15 cellular contexts compared by ENCODE assay signal in the genomic region with DNA sequence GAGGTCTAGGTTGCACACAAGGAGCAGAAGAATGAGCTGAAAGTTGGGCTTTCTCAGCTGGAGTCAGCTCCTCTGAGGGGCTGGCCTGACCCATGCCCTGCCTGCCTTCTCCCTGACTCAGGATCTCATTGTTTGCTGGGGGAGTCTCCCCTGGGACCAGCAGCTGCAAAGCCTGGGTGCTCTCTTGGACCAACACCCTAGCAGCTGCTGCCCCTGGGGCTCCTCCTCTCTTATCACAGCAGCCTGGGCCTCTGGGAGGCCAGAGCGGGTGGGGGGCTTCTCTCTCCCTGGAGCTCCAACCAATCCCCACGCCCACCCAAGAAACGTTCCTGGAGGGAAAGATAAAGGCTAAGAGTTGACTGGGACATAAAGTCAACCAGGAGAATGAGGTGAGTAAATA. TPM values are rescaled to one million over a fixed set of nuclear protein-coding genes. Genes with fewer than 3 reads are reported as not detected.
DNase-seq lines count a peak whose midpoint lies in the region; ATAC-seq and TF ChIP-seq lines count a peak whose summit lies in the region.
"Had no signal": no experiment of that assay in that cellular context is flagged by ENCODE, and none has a peak within 500 bp of the region (broad histone marks: within the 10 kb centered on the region; RNA-seq: fewer than 3 reads in every experiment).

No MANE protein-coding gene starts in this region.

- no peak overlapping the region for H3K9ac ChIP-seq in OCI-LY1 (ENCODE audit: low read length)

- H3K36me3 ChIP-seq in OCI-LY1 (ENCODE audit: insufficient read depth, low read length) = peaks cover 15% of the 10 kb centered on the region
- H3K36me3 ChIP-seq: upper lobe of left lung had no signal

- H3K9me2 ChIP-seq in OCI-LY1 (ENCODE audit: low read depth, low read length) = no peaks in the 10 kb centered on the region

- no peak overlapping the region for H3K4me2 ChIP-seq in OCI-LY1 (ENCODE audit: low read length)

- DNase-seq in activated CD4-positive, alpha-beta T cell treated with anti-CD3 and anti-CD28 coated beads, Interleukin-2, amount 10 ng/mL, durations not matched to agents 7 days and 5 days = no peak
- no peak for DNase-seq in activated CD4-positive, alpha-beta T cell treated with anti-CD3 and anti-CD28 coated beads, Interleukin-2, amount 50 U/mL, for 48 hours
- DNase-seq in stimulated activated effector memory CD8-positive, alpha-beta T cell treated with anti-CD3 and anti-CD28 coated beads, Interleukin-12 subunit alpha, Interleukin-12 subunit beta, amount 100 ng/mL, for 72 hours (ENCODE audit: low spot score in 2 of 2) = no peak
- DNase-seq in Ammon's horn (ENCODE audit: low spot score) = no peak
- DNase-seq in NCI-H1436 (lab: John Stamatoyannopoulos, UW) = no peak
- DNase-seq: effector CD8-positive, alpha-beta T cell; foreskin keratinocyte; MV-4-11; NCI-H446 treated with DMSO at 0.1 percent for 48 hours; posterior cingulate gyrus; stimulated activated CD4-positive, alpha-beta T cell treated with anti-CD3 and anti-CD28 coated beads, Interleukin-15, amount 100 ng/mL, for 24 hours; upper lobe of left lung had no signal

- no peak overlapping the region for H3K4me3 ChIP-seq in OCI-LY1 (ENCODE audit: low read depth, low read length, poor library complexity, severe bottlenecking)
- H3K4me3 ChIP-seq: upper lobe of left lung had no signal

- no peak for ATAC-seq in stimulated activated effector memory CD8-positive, alpha-beta T cell treated with anti-CD3 and anti-CD28 coated beads, Interleukin-12 subunit alpha, Interleukin-12 subunit beta, amount 100 ng/mL, for 72 hours
- no peak for ATAC-seq in HG03045 (IDR thresholded peaks at IDR 0.05; ENCODE audit: unreplicated experiment)
- ATAC-seq: foreskin keratinocyte had no signal

- TF ChIP-seq CTCF in OCI-LY1 (IDR thresholded peaks at IDR 0.05; ENCODE audit: low read length) = no peak

- CTCF ChIA-PET in activated CD4-positive, alpha-beta T cell treated with anti-CD3 and anti-CD28 coated beads, Interleukin-2, amount 10 ng/mL, durations not matched to agents 7 days and 5 days (lab: Charles Lee) = interaction anchor here (1.1 to 2.5 kb wide), 6 partner anchors 9 to 33 kb away, joined by 3 to 9 read pairs (median 4); no protein-coding TSS in a partner anchor

- H3K9me3 ChIP-seq in OCI-LY1 (ENCODE audit: low read length) = peaks cover 12% of the 10 kb centered on the region
- H3K9me3 ChIP-seq: upper lobe of left lung had no signal

- peaks cover 18% of the 10 kb centered on the region for H3K9me3 Mint-ChIP-seq in activated CD4-positive, alpha-beta T cell treated with anti-CD3 and anti-CD28 coated beads, Interleukin-2, amount 10 ng/mL, durations not matched to agents 7 days and 5 days
- peaks cover 16% of the 10 kb centered on the region for H3K9me3 Mint-ChIP-seq in stimulated activated effector memory CD8-positive, alpha-beta T cell treated with anti-CD3 and anti-CD28 coated beads, Interleukin-12 subunit alpha, Interleukin-12 subunit beta, amount 100 ng/mL, for 72 hours

- peaks cover 9% of the 10 kb centered on the region for H3K4me1 ChIP-seq in OCI-LY1 (ENCODE audit: insufficient read depth, low read length, severe bottlenecking)
- H3K4me1 ChIP-seq: foreskin keratinocyte had no signal

- H2AFZ ChIP-seq in OCI-LY1 (ENCODE audit: low read length) = no peak overlapping the region

- no peaks in the 10 kb centered on the region for H3K27me3 Mint-ChIP-seq in activated CD4-positive, alpha-beta T cell treated with anti-CD3 and anti-CD28 coated beads, Interleukin-2, amount 10 ng/mL, durations not matched to agents 7 days and 5 days

- H3K36me3 Mint-ChIP-seq in activated CD4-positive, alpha-beta T cell treated with anti-CD3 and anti-CD28 coated beads, Interleukin-2, amount 10 ng/mL, durations not matched to agents 7 days and 5 days (ENCODE audit: low read depth) = peaks cover 21% of the 10 kb centered on the region
- no peaks in the 10 kb centered on the region for H3K36me3 Mint-ChIP-seq in stimulated activated effector memory CD8-positive, alpha-beta T cell treated with anti-CD3 and anti-CD28 coated beads, Interleukin-12 subunit alpha, Interleukin-12 subunit beta, amount 100 ng/mL, for 72 hours

- H3K27ac Mint-ChIP-seq in activated CD4-positive, alpha-beta T cell treated with anti-CD3 and anti-CD28 coated beads, Interleukin-2, amount 10 ng/mL, durations not matched to agents 7 days and 5 days = peak overlapping the region; percentile 51
- H3K27ac Mint-ChIP-seq in stimulated activated effector memory CD8-positive, alpha-beta T cell treated with anti-CD3 and anti-CD28 coated beads, Interleukin-12 subunit alpha, Interleukin-12 subunit beta, amount 100 ng/mL, for 72 hours = peak overlapping the region; percentile 93

- H3K79me2 ChIP-seq in OCI-LY1 (ENCODE audit: insufficient read depth, low read length) = no peaks in the 10 kb centered on the region

- 0 out of 2 replicates have a peak, but pooled peaks cover 7% of the 10 kb centered on the region for H3F3A ChIP-seq in OCI-LY1 (ENCODE audit: insufficient read depth, low read length)

- no peaks in the 10 kb centered on the region for H3K27me3 ChIP-seq in OCI-LY1 (ENCODE audit: insufficient read depth, low read length)
- H3K27me3 ChIP-seq: foreskin keratinocyte, upper lobe of left lung had no signal

- H4K20me1 ChIP-seq in OCI-LY1 (ENCODE audit: insufficient read depth, low read length) = no peaks in the 10 kb centered on the region

- H3K4me3 Mint-ChIP-seq in activated CD4-positive, alpha-beta T cell treated with anti-CD3 and anti-CD28 coated beads, Interleukin-2, amount 10 ng/mL, durations not matched to agents 7 days and 5 days = no peak overlapping the region
- peak overlapping the region; percentile 32 for H3K4me3 Mint-ChIP-seq in stimulated activated effector memory CD8-positive, alpha-beta T cell treated with anti-CD3 and anti-CD28 coated beads, Interleukin-12 subunit alpha, Interleukin-12 subunit beta, amount 100 ng/mL, for 72 hours

- POLR2A ChIA-PET in activated CD4-positive, alpha-beta T cell treated with anti-CD3 and anti-CD28 coated beads, Interleukin-2, amount 10 ng/mL, durations not matched to agents 7 days and 5 days (lab: Charles Lee) = interaction anchor here (0.6 kb wide), 1 partner anchor 22 kb away, joined by 4 read pairs; no protein-coding TSS in a partner anchor

- H3K4me1 Mint-ChIP-seq in activated CD4-positive, alpha-beta T cell treated with anti-CD3 and anti-CD28 coated beads, Interleukin-2, amount 10 ng/mL, durations not matched to agents 7 days and 5 days = peaks cover 61% of the 10 kb centered on the region
- peaks cover 55% of the 10 kb centered on the region for H3K4me1 Mint-ChIP-seq in stimulated activated effector memory CD8-positive, alpha-beta T cell treated with anti-CD3 and anti-CD28 coated beads, Interleukin-12 subunit alpha, Interleukin-12 subunit beta, amount 100 ng/mL, for 72 hours

- H3K27ac ChIP-seq in OCI-LY1 (ENCODE audit: low read depth, low read length, poor library complexity, severe bottlenecking) (peak overlapping the region; percentile 18), cingulate gyrus (ENCODE audit: low read depth, low read length) (peak overlapping the region; percentile 77)
- H3K27ac ChIP-seq: foreskin keratinocyte, upper lobe of left lung had no signal

RNA-seq across cellular contexts. Expression of gene FCGBP, which starts 1.6 kb away (rescaled TPM):
- total RNA-seq in activated CD4-positive, alpha-beta T cell treated with anti-CD3 and anti-CD28 coated beads, Interleukin-2, amount 10 ng/mL, durations not matched to agents 7 days and 5 days = 1 to 10 TPM; 7.1 TPM

RNA-seq across cellular contexts. Expression of gene PSMC4, which starts 34.9 kb away (rescaled TPM):
- 100 to 1,000 TPM; 108 to 122 TPM for total RNA-seq in activated CD4-positive, alpha-beta T cell treated with anti-CD3 and anti-CD28 coated beads, Interleukin-2, amount 10 ng/mL, durations not matched to agents 7 days and 5 days
